In the genomic region with DNA sequence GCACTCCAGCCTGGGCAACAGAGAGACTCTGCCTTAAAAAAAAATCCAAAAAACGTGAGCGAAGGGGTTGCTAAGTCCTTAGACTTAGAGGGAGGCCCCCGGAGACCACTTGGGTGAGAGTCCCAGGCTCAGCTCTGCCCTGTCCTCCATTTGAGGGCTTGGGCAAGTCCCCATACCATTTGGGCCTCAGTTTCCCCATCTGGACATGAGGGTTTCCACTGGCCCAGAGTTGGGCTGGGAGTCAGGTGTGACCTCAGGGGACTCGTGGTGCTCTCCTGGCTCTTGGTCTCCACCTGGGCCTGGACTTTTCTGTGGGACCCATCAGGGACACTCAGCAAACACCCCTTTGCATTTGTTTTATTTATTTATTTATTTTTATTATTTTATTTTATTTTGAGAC, we compare ENCODE assay signal across 9 cellular contexts.
"Had no signal": no experiment of that assay in that cellular context is flagged by ENCODE, and none has a peak within 500 bp of the region (broad histone marks: within the 10 kb centered on the region; RNA-seq: fewer than 3 reads in every experiment).

No MANE protein-coding gene starts in this region.

- H3K27me3 ChIP-seq: body of pancreas, cardiac muscle cell, ovary, testis had no signal

- FAIRE-seq: endometrium, small intestine had no signal

- H3K4me3 ChIP-seq: body of pancreas, cardiac muscle cell, heart right ventricle, left lung, ovary, psoas muscle, testis had no signal

- H3K9me3 ChIP-seq: body of pancreas, heart right ventricle, left lung, ovary, psoas muscle, testis had no signal

- H3K36me3 ChIP-seq: cardiac muscle cell, ovary had no signal

- H3K4me1 ChIP-seq: testis had no signal

- H3K27ac ChIP-seq: body of pancreas, left lung, ovary, psoas muscle, testis had no signal
